Comparison of ENCODE assay signal across 25 cellular contexts in genomic region chr14:100638211-100638855, GRCh38.
"Had no signal": no experiment of that assay in that cellular context is flagged by ENCODE, and none has a peak within 500 bp of the region (broad histone marks: within the 10 kb centered on the region; RNA-seq: fewer than 3 reads in every experiment).

No MANE protein-coding gene starts in this region.

- DNase-seq: activated CD4-positive, alpha-beta T cell treated with anti-CD3 and anti-CD28 coated beads, Interleukin-2, amount 50 U/mL, for 1 hour; activated effector memory CD4-positive, alpha-beta T cell treated with anti-CD3 and anti-CD28 coated beads, Interleukin-2, amount 50 U/mL, for 16 hours; adrenal gland; brain microvascular endothelial cell; caudate nucleus; dermis blood vessel endothelial cell; effector CD8-positive, alpha-beta T cell; erythroblast; foreskin fibroblast; kidney glomerular epithelial cell; natural killer cell; ovary; stimulated activated CD4-positive, alpha-beta T cell treated with anti-CD3 and anti-CD28 coated beads, Interleukin-12 subunit alpha, Interleukin-12 subunit beta, amount 100 ng/mL, for 4 hours; stimulated activated CD4-positive, alpha-beta T cell treated with anti-CD3 and anti-CD28 coated beads, Interleukin-4, amount 100 ng/mL, for 4 hours; SW 1271; tibial artery had no signal

- H3K27ac ChIP-seq: adrenal gland, ascending aorta, brain microvascular endothelial cell, left lung, ovary, prostate gland, right atrium auricular region, tibial artery, VCaP had no signal

- H3K27me3 ChIP-seq: adrenal gland, ascending aorta, ovary, right atrium auricular region had no signal

- H3K4me3 Mint-ChIP-seq: stimulated activated naive CD8-positive, alpha-beta T cell treated with anti-CD3 and anti-CD28 coated beads, Interleukin-15, Interleukin-2, amounts not matched to agents 100 ng/mL and 50 ng/mL, for 24 hours had no signal

- H3K4me1 ChIP-seq: adrenal gland, ascending aorta, left lung, prostate gland, right atrium auricular region, tibial artery had no signal

- H3K27me3 Mint-ChIP-seq: activated naive CD4-positive, alpha-beta T cell treated with anti-CD3 and anti-CD28 coated beads, Interleukin-2, amount 50 U/mL, for 24 hours had no signal

- ATAC-seq: activated CD4-positive, CD25-positive, alpha-beta regulatory T cell treated with anti-CD3 and anti-CD28 coated beads, Interleukin-2, amount 50 U/mL, for 24 hours; left lung; natural killer cell had no signal

- H3K9me3 Mint-ChIP-seq: activated naive CD4-positive, alpha-beta T cell treated with anti-CD3 and anti-CD28 coated beads, Interleukin-2, amount 50 U/mL, for 24 hours; natural killer cell; stimulated activated naive CD8-positive, alpha-beta T cell treated with anti-CD3 and anti-CD28 coated beads, Interleukin-15, Interleukin-2, amounts not matched to agents 100 ng/mL and 50 ng/mL, for 24 hours had no signal

- H3K9me3 ChIP-seq: adrenal gland, ascending aorta, left lung, ovary, prostate gland, right atrium auricular region, tibial artery had no signal

- H3K36me3 ChIP-seq: adrenal gland, ascending aorta, brain microvascular endothelial cell, left lung, ovary, prostate gland, right atrium auricular region, tibial artery had no signal

- H3K27ac Mint-ChIP-seq: stimulated activated naive CD8-positive, alpha-beta T cell treated with anti-CD3 and anti-CD28 coated beads, Interleukin-15, Interleukin-2, amounts not matched to agents 100 ng/mL and 50 ng/mL, for 24 hours had no signal

- H3K36me3 Mint-ChIP-seq: activated naive CD4-positive, alpha-beta T cell treated with anti-CD3 and anti-CD28 coated beads, Interleukin-2, amount 50 U/mL, for 24 hours; natural killer cell had no signal

- H3K4me3 ChIP-seq: adrenal gland, ascending aorta, left lung, lung, ovary, prostate gland, right atrium auricular region, tibial artery had no signal
